Comparison of ENCODE assay signal across 20 cellular contexts in the genomic region with DNA sequence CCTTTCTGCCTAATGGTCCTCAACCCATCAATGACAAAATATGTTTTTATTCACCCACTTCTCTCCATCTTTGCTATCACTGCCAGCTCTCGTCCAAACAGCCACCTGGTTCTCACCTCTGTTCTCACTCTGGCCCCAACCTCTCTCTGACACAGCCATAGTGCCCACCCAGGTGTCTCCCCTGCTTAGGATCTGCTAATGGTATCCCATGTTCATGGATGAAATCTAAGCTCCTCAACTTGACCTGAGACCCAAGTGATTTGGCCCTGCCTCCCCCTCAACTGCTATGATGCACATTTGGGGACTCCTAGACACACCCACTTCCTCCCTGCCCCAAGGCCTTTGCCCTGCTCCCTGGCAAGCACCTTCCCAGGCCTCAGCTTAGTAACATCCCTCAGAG. TPM values are rescaled to one million over a fixed set of nuclear protein-coding genes. Genes with fewer than 3 reads are reported as not detected.
"Had no signal": no experiment of that assay in that cellular context is flagged by ENCODE, and none has a peak within 500 bp of the region (broad histone marks: within the 10 kb centered on the region; RNA-seq: fewer than 3 reads in every experiment).

No MANE protein-coding gene starts in this region.

- H3K4me3 ChIP-seq: MG63 had no signal

- DNase-seq: Karpas-422, KG1, MG63, NCI-H1092 treated with DMSO at 0.1 percent for 48 hours, NCI-H1436, NCI-H187, NCI-H2029, NCI-H2081 treated with DMSO at 0.1 percent for 48 hours, NCI-H2171, NCI-H226, NCI-H446, NCI-H510A, NCI-H524 treated with DMSO at 0.1 percent for 48 hours, NCI-H69, NCI-H774, SHP77, SK-N-SH had no signal

- H3K27ac ChIP-seq: RWPE1 had no signal

- H3K27me3 ChIP-seq: MG63 had no signal

- H3K4me2 ChIP-seq: SK-N-SH had no signal

- H3K36me3 ChIP-seq: MG63 had no signal

- H3K9me3 ChIP-seq: MG63, SK-N-SH had no signal

RNA-seq across cellular contexts. Expression of a gene that starts 25.9 kb away (rescaled TPM):
- total RNA-seq: HT-29, SK-MEL-5 had no signal
